Comparison of ENCODE assay signal across 8 cellular contexts in genomic region chr12:47990351-47991105, GRCh38. TPM values are rescaled to one million over a fixed set of nuclear protein-coding genes. Genes with fewer than 3 reads are reported as not detected.
DNase-seq lines count a peak whose midpoint lies in the region; ATAC-seq lines count a peak whose summit lies in the region.

No MANE protein-coding gene starts in this region.

- peaks cover 0 to 2% (median 0%) of the 10 kb centered on the region in 6 donors for H3K9me3 Mint-ChIP-seq in immature natural killer cell

- DNase-seq in DMS 273 (lab: John Stamatoyannopoulos, UW; ENCODE audit: unreplicated experiment) (peak; percentile 36), DMS 273 treated with DMSO at 0.1 percent for 48 hours (lab: John Stamatoyannopoulos, UW) (no peak), UCSD-AML1 (lab: John Stamatoyannopoulos, UW; ENCODE audit: unreplicated experiment) (peak; percentile 61), immature natural killer cell (peak; percentile 43 to 55 (median 52)), COLO668 (lab: John Stamatoyannopoulos, UW; ENCODE audit: unreplicated experiment) (no peak), iPS-NIHi11 (ENCODE audit: low spot score) (no peak), NCI-H2081 (lab: John Stamatoyannopoulos, UW) (no peak)

- H3K27ac Mint-ChIP-seq in immature natural killer cell, result peak overlapping the region in 3 of 6 donors; percentile 14 to 50 (median 37)

- H3K4me3 Mint-ChIP-seq in immature natural killer cell, result peak overlapping the region; percentile 14 to 70 (median 50)

- ATAC-seq in HG03095 (IDR thresholded peaks at IDR 0.05; ENCODE audit: unreplicated experiment), result peak; percentile 93

- peaks cover 0 to 10% (median 9%) of the 10 kb centered on the region in 3 donors for H3K27me3 Mint-ChIP-seq in immature natural killer cell (ENCODE audit: low read depth in 3 of 3)

- peaks cover 17 to 18% of the 10 kb centered on the region in 2 donors for H3K4me1 Mint-ChIP-seq in immature natural killer cell

- H3K36me3 Mint-ChIP-seq in immature natural killer cell, result peaks cover 0 to 3% (median 3%) of the 10 kb centered on the region in 3 donors

RNA-seq across cellular contexts. Expression of gene COL2A1, which starts 13.7 kb away (rescaled TPM):
- not detected for polyA plus RNA-seq in immature natural killer cell

RNA-seq across cellular contexts. Expression of gene TMEM106C, which starts 27.1 kb away (rescaled TPM):
- polyA plus RNA-seq in immature natural killer cell, result 10 to 100 TPM; 56.9 to 73.5 (median 62.6) TPM

Comparison
In these comparisons a context has a peak if more than half of its experiments do, and no peak if none do; other contexts are left out.
1. DNase-seq: peak in DMS 273 (single experiment), UCSD-AML1 (single experiment) and immature natural killer cell (3 of 3); none in DMS 273 treated with DMSO at 0.1 percent for 48 hours (single experiment), COLO668 (single experiment), iPS-NIHi11 (single experiment) and NCI-H2081 (0 of 2).